Comparison of ENCODE assay signal across 10 cellular contexts in genomic region chr7:129110575-129111376, GRCh38. TPM values are rescaled to one million over a fixed set of nuclear protein-coding genes. Genes with fewer than 3 reads are reported as not detected.
A peak's percentile ranks its signal among the peaks of the same experiment; 100 is the strongest.
DNase-seq lines count a peak whose midpoint lies in the region; TF ChIP-seq lines count a peak whose summit lies in the region.
"Had no signal": no experiment of that assay in that cellular context is flagged by ENCODE, and none has a peak within 500 bp of the region (broad histone marks: within the 10 kb centered on the region; RNA-seq: fewer than 3 reads in every experiment).

No MANE protein-coding gene starts in this region.

- CTCF ChIA-PET in PC-9 (lab: Charles Lee): interaction anchor here (0.9 to 1.3 kb wide), 2 partner anchors 19 to 53 kb away, joined by 4 to 8 read pairs; no protein-coding TSS in a partner anchor

- POLR2A ChIA-PET in PC-9 (lab: Charles Lee; ENCODE audit: unreplicated experiment): interaction anchor here (0.5 to 0.9 kb wide), 4 partner anchors 53 to 103 kb away, joined by 4 to 6 read pairs (median 5); no protein-coding TSS in a partner anchor

- peaks cover 12% of the 10 kb centered on the region for H3K4me1 ChIP-seq in PC-9 (replicated peaks; ENCODE audit: insufficient read depth)

- H3K27me3 ChIP-seq in PC-9 (ENCODE audit: insufficient read depth, low read depth): no peaks in the 10 kb centered on the region

- H3K4me3 ChIP-seq in PC-9: no peak overlapping the region
- no peak overlapping the region for H3K4me3 ChIP-seq in fibroblast of villous mesenchyme (ENCODE audit: low read depth, low read length)

- H3K9me2 ChIP-seq in PC-9 (ENCODE audit: insufficient read depth): no peaks in the 10 kb centered on the region

- peak overlapping the region; percentile 80 for H2AFZ ChIP-seq in PC-9

- no peaks in the 10 kb centered on the region; the same call in 1 of the 2 replicates for H4K20me1 ChIP-seq in PC-9 (ENCODE audit: insufficient read depth)

- TF ChIP-seq CTCF in PC-9 (conservative IDR thresholded peaks at IDR 0.05) (no peak), fibroblast of villous mesenchyme (IDR thresholded peaks at IDR 0.05; ENCODE audit: insufficient read depth, low read depth, low read length) (no peak)

- peak overlapping the region; percentile 39 for H3K4me2 ChIP-seq in PC-9

- H3K27ac ChIP-seq in PC-9: peak overlapping the region; percentile 41

- H3K36me3 ChIP-seq in PC-9 (ENCODE audit: low read depth): no peaks in the 10 kb centered on the region

- no peaks in the 10 kb centered on the region for H3K9me3 ChIP-seq in PC-9 (ENCODE audit: insufficient read depth, low read depth)

- BruUV-seq in PC-9 (replicated peaks; lab: Mats Ljungman, UMichigan): TSS peak; percentile 84

- DNase-seq in NCI-H2081 (lab: John Stamatoyannopoulos, UW) (peak; percentile 41 to 70), NCI-H2081 treated with DMSO at 0.1 percent for 48 hours (lab: John Stamatoyannopoulos, UW) (no peak), PC-9 (peak; percentile 65 to 82), fibroblast of villous mesenchyme (ENCODE audit: low read depth) (peak; percentile 47), pons (ENCODE audit: low spot score) (peak; percentile 52), SK-N-DZ (ENCODE audit: low spot score) (no peak), HuH-7 (ENCODE audit: low spot score) (no peak), NCI-H446 treated with DMSO at 0.1 percent for 48 hours (lab: John Stamatoyannopoulos, UW) (no peak)
- DNase-seq: activated T-cell treated with anti-CD3 and anti-CD28 coated beads, Interleukin-2, amount 50 U/mL, for 1 hour; NCI-H187 had no signal

- no peaks in the 10 kb centered on the region for H3F3A ChIP-seq in PC-9 (ENCODE audit: insufficient read depth, low read depth)

- intact Hi-C loops in PC-9 (cut with micrococcal nuclease; ENCODE audit: unreplicated experiment): no loop called here

- no peaks in the 10 kb centered on the region for H3K79me2 ChIP-seq in PC-9 (ENCODE audit: low read depth)

RNA-seq across cellular contexts. Expression of gene TSPAN33, which starts 33.7 kb away (rescaled TPM):
- total RNA-seq in PC-9 (2021) (5.8 and 9.6 TPM in 2 replicates), fibroblast of villous mesenchyme (0.32 and 0.43 TPM in 2 replicates)
- 19.2 and 19.5 TPM in 2 replicates for polyA plus RNA-seq in SK-N-DZ (2014; cell fraction: cytosol; rRNA removed)
- 9.0 and 10.4 TPM in 2 replicates for polyA plus RNA-seq in SK-N-DZ (2014; cell fraction: nucleus; rRNA removed)

RNA-seq across cellular contexts. Expression of gene TNPO3, which starts 55.9 kb away (rescaled TPM):
- total RNA-seq in PC-9 (2021): 56.6 and 59.2 TPM in 2 replicates
- 55.4 and 60.9 TPM in 2 replicates for total RNA-seq in fibroblast of villous mesenchyme
- polyA plus RNA-seq in SK-N-DZ (2014; cell fraction: cytosol; rRNA removed): 30.8 and 38.3 TPM in 2 replicates
- 23.2 and 28.1 TPM in 2 replicates for polyA plus RNA-seq in SK-N-DZ (2014; cell fraction: nucleus; rRNA removed)

Comparison
In these comparisons a context has a peak if more than half of its experiments do, and no peak if none do; other contexts are left out.
1. DNase-seq: peak in NCI-H2081 (2 of 2), PC-9 (2 of 2), fibroblast of villous mesenchyme (single experiment) and pons (single experiment); none in NCI-H2081 treated with DMSO at 0.1 percent for 48 hours (single experiment), SK-N-DZ (single experiment), HuH-7 (single experiment) and NCI-H446 treated with DMSO at 0.1 percent for 48 hours (single experiment).